ENCODE assay signal across 20 cellular contexts in the genomic region with DNA sequence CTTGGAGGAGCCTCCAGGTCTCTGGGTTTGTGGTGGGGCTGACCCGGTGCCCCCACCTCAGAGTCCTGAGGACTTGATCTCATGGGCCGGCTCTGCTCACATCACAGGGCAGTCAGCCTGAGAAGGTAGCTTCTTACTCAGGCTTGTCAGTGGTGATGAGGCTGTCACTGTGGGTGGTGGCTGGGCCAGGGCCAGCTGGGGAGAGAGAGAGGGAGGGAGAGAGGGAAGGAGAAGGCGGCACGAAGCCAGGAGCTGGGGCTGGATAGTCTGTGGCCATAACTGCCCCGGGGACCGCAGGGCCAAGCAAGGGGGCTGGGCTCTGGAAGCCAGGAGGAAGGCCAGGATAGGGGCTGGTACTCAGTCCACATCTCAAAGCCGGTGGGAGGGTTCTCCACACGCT. TPM values are rescaled to one million over a fixed set of nuclear protein-coding genes. Genes with fewer than 3 reads are reported as not detected.
A peak's percentile ranks its signal among the peaks of the same experiment; 100 is the strongest.
DNase-seq lines count a peak whose midpoint lies in the region; ATAC-seq and TF ChIP-seq lines count a peak whose summit lies in the region.
"Had no signal": no experiment of that assay in that cellular context is flagged by ENCODE, and none has a peak within 500 bp of the region (broad histone marks: within the 10 kb centered on the region; RNA-seq: fewer than 3 reads in every experiment).

No MANE protein-coding gene starts in this region.

- CTCF ChIA-PET in SK-N-SH (lab: Yijun Ruan, JAX) = interaction anchor here (0.6 to 12.2 kb wide), 11 partner anchors 10 to 405 kb away, joined by 3 to 218 read pairs (median 7); no protein-coding TSS in a partner anchor

- H3K27me3 ChIP-seq in SK-N-SH (ENCODE audit: insufficient read depth) (no peaks in the 10 kb centered on the region), GM23248 (replicated peaks; ENCODE audit: insufficient read depth) (peaks cover 31% of the 10 kb centered on the region)

- DNase-seq in DMS53 (lab: John Stamatoyannopoulos, UW) (peak; percentile 60), DMS53 treated with DMSO at 0.1 percent for 48 hours (lab: John Stamatoyannopoulos, UW; ENCODE audit: unreplicated experiment) (no peak), SK-N-SH (peak; percentile 85), fibroblast of pulmonary artery (ENCODE audit: low read depth) (peak; percentile 33), renal cortical epithelial cell (ENCODE audit: low read depth) (peak; percentile 16), GM23248 (no peak)
- DNase-seq in activated CD4-positive, alpha-beta T cell treated with anti-CD3 and anti-CD28 coated beads, Interleukin-2, amount 50 U/mL, for 1 hour = no peak
- DNase-seq: 8988T; activated CD4-positive, alpha-beta T cell treated with anti-CD3 and anti-CD28 coated beads, Interleukin-2, amount 10 ng/mL, durations not matched to agents 7 days and 5 days; activated naive CD8-positive, alpha-beta T cell treated with anti-CD3 and anti-CD28 coated beads, Interleukin-2, amount 50 U/mL, for 24 hours; activated T-cell treated with anti-CD3 and anti-CD28 coated beads, Interleukin-2, amount 50 U/mL, for 4 hours; CD4-positive, alpha-beta memory T cell; KBM-7; NCI-H146; NCI-H774; T-helper 9 cell had no signal

- H3K4me1 ChIP-seq in SK-N-SH (ENCODE audit: control insufficient read depth in 1 of 2, insufficient read depth in 2 of 2, low read depth in 1 of 2, low read length in 1 of 2) (peaks cover 0 to 31% of the 10 kb centered on the region in 2 experiments; a peak in 1 of 4 replicates), GM23248 (ENCODE audit: insufficient read depth) (no peaks in the 10 kb centered on the region)

- peak; percentile 20; the same call in 1 of the 2 replicates for TF ChIP-seq RAD21 in SK-N-SH (IDR thresholded peaks at IDR 0.05; ENCODE audit: low read length)

- 39% methylated on average over 8 of the region's 8 CpGs for WGBS in SK-N-SH (ENCODE audit: low lambda C conversion rate)
- 78 to 87% methylated on average over 7 to 8 of the region's 8 CpGs for WGBS in GM23248 (ENCODE audit: low coverage in 1 of 2, low lambda C conversion rate in 2 of 2, missing lambda C conversion rate in 2 of 2), 2 experiments

- no peak overlapping the region for H3K9ac ChIP-seq in SK-N-SH
- no peak overlapping the region for H3K9ac ChIP-seq in GM23248

- H3K9me3 ChIP-seq in SK-N-SH (no peaks in the 10 kb centered on the region), GM23248 (ENCODE audit: low read depth) (no peaks in the 10 kb centered on the region)
- H3K9me3 ChIP-seq: prostate gland had no signal

- H3K4me3 ChIP-seq in SK-N-SH (ENCODE audit: low read depth in 2 of 2, low read length in 1 of 2) (no peak overlapping the region), fibroblast of pulmonary artery (replicated peaks; ENCODE audit: low read depth, low read length) (no peak overlapping the region), GM23248 (no peak overlapping the region)
- H3K4me3 ChIP-seq: coronary artery, prostate gland had no signal

- peaks cover 24% of the 10 kb centered on the region; the same call in 1 of the 2 replicates for H4K20me1 ChIP-seq in SK-N-SH (ENCODE audit: insufficient read depth)
- no peaks in the 10 kb centered on the region for H4K20me1 ChIP-seq in GM23248 (ENCODE audit: insufficient read depth)

- TF ChIP-seq CTCF in SK-N-SH (IDR thresholded peaks at IDR 0.05) = no peak
- TF ChIP-seq CTCF in fibroblast of pulmonary artery (IDR thresholded peaks at IDR 0.05; ENCODE audit: low read length, missing control alignments) = no peak

- TF ChIP-seq EP300 in SK-N-SH (IDR thresholded peaks at IDR 0.05; ENCODE audit: borderline replicate concordance in 1 of 2, low read depth in 1 of 2, low read length in 1 of 2) = no peak

- peak overlapping the region in 1 of 2 experiments; percentile 40; a peak in 1 of 4 replicates for H3K27ac ChIP-seq in SK-N-SH (ENCODE audit: low read depth in 2 of 2, low read length in 1 of 2)
- H3K27ac ChIP-seq in GM23248 = no peak overlapping the region
- H3K27ac ChIP-seq: coronary artery, epithelial cell of prostate, prostate gland had no signal

- H3K36me3 ChIP-seq in SK-N-SH (replicated peaks in 1 of 2; ENCODE audit: control insufficient read depth in 1 of 2, insufficient read depth in 2 of 2, low read length in 1 of 2) = no peaks in the 10 kb centered on the region
- H3K36me3 ChIP-seq in GM23248 (ENCODE audit: low read depth) = no peaks in the 10 kb centered on the region
- H3K36me3 ChIP-seq: prostate gland had no signal

- in situ Hi-C loops in GM23248 (cut with MboI) = no loop called here

- H2AFZ ChIP-seq in SK-N-SH (ENCODE audit: low read depth) = no peak overlapping the region
- H2AFZ ChIP-seq in GM23248 = no peak overlapping the region

- H3F3A ChIP-seq in SK-N-SH (replicated peaks; ENCODE audit: insufficient read depth) (no peaks in the 10 kb centered on the region), GM23248 (ENCODE audit: insufficient read depth) (no peaks in the 10 kb centered on the region)

- ATAC-seq in HG03457 (IDR thresholded peaks at IDR 0.05; ENCODE audit: unreplicated experiment) = no peak
- ATAC-seq: activated naive CD8-positive, alpha-beta T cell treated with anti-CD3 and anti-CD28 coated beads, Interleukin-2, amount 50 U/mL, for 24 hours; activated T-cell treated with anti-CD3 and anti-CD28 coated beads, Interleukin-2, amount 50 U/mL, for 4 hours had no signal

- POLR2A ChIA-PET in SK-N-SH (lab: Yijun Ruan, JAX) = interaction anchor here (1.1 to 1.4 kb wide), 2 partner anchors 68 to 72 kb away, joined by 5 read pairs; no protein-coding TSS in a partner anchor

- H3K9me2 ChIP-seq in SK-N-SH (no peaks in the 10 kb centered on the region), GM23248 (ENCODE audit: insufficient read depth) (no peaks in the 10 kb centered on the region)

- H3K4me2 ChIP-seq in SK-N-SH = no peak overlapping the region
- no peak overlapping the region for H3K4me2 ChIP-seq in GM23248 (ENCODE audit: unreplicated experiment)

- no peaks in the 10 kb centered on the region for H3K79me2 ChIP-seq in SK-N-SH (ENCODE audit: insufficient read depth)
- H3K79me2 ChIP-seq in GM23248 (ENCODE audit: insufficient read depth) = no peaks in the 10 kb centered on the region

TF ChIP-seq in SK-N-SH, 30 proteins besides CTCF, POLR2A, EP300 and RAD21 (continues in another document):
- TF ChIP-seq TCF12 (IDR thresholded peaks at IDR 0.05) (no peak), TEAD4 (IDR thresholded peaks at IDR 0.05; ENCODE audit: borderline replicate concordance, insufficient read depth) (no peak), RXRA (IDR thresholded peaks at IDR 0.05; ENCODE audit: borderline replicate concordance, low read depth) (no peak), MEF2A (IDR thresholded peaks at IDR 0.05; ENCODE audit: borderline replicate concordance, low read depth) (no peak), NRF1 (IDR thresholded peaks at IDR 0.05; ENCODE audit: low read depth, low read length) (no peak), CHD2 (IDR thresholded peaks at IDR 0.05; ENCODE audit: low read length, partially characterized antibody) (peak; percentile 82), RCOR1 (IDR thresholded peaks at IDR 0.05; ENCODE audit: low read length) (peak; percentile 47; the same call in 1 of the 2 replicates), FOSL2 (IDR thresholded peaks at IDR 0.05; ENCODE audit: borderline replicate concordance, low read depth) (no peak)
- TF ChIP-seq, protein P1, sequence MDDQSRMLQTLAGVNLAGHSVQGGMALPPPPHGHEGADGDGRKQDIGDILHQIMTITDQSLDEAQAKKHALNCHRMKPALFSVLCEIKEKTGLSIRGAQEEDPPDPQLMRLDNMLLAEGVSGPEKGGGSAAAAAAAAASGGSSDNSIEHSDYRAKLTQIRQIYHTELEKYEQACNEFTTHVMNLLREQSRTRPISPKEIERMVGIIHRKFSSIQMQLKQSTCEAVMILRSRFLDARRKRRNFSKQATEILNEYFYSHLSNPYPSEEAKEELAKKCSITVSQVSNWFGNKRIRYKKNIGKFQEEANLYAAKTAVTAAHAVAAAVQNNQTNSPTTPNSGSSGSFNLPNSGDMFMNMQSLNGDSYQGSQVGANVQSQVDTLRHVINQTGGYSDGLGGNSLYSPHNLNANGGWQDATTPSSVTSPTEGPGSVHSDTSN (IDR thresholded peaks at IDR 0.05) = no peak
- TF ChIP-seq, protein P2, sequence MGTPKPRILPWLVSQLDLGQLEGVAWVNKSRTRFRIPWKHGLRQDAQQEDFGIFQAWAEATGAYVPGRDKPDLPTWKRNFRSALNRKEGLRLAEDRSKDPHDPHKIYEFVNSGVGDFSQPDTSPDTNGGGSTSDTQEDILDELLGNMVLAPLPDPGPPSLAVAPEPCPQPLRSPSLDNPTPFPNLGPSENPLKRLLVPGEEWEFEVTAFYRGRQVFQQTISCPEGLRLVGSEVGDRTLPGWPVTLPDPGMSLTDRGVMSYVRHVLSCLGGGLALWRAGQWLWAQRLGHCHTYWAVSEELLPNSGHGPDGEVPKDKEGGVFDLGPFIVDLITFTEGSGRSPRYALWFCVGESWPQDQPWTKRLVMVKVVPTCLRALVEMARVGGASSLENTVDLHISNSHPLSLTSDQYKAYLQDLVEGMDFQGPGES (IDR thresholded peaks at IDR 0.05; ENCODE audit: low read depth, low read length) = no peak

RNA-seq across cellular contexts. Expression of a gene that starts 6.5 kb away (rescaled TPM):
- polyA plus RNA-seq in SK-N-SH (2012; rRNA removed) = 5.1 and 6.1 TPM in 2 replicates
- 1.8 and 3.6 TPM in 2 replicates for polyA plus RNA-seq in SK-N-SH (2012; cell fraction: cytosol; rRNA removed)
- 11.3 and 17.2 TPM in 2 replicates for polyA plus RNA-seq in SK-N-SH (2012; cell fraction: nucleus; rRNA removed)
- total RNA-seq in renal cortical epithelial cell = 0.15 and 0.17 TPM in 2 replicates
- total RNA-seq in GM23248 (2014; rRNA removed; shearing (Covaris generic)) = 1.5 and 2.5 TPM in 2 replicates
- polyA plus RNA-seq in GM23248 (2016; fragmentation: Nextera tagmentation; extraction: Ambion mirVana) = 0.11 and 0.13 TPM in 2 replicates

Comparison
In these comparisons a context has a peak if more than half of its experiments do, and no peak if none do; other contexts are left out.
1. DNase-seq: peak in DMS53 (single experiment), SK-N-SH (single experiment), fibroblast of pulmonary artery (single experiment) and renal cortical epithelial cell (single experiment); none in DMS53 treated with DMSO at 0.1 percent for 48 hours (single experiment), activated CD4-positive, alpha-beta T cell treated with anti-CD3 and anti-CD28 coated beads, Interleukin-2, amount 50 U/mL, for 1 hour (single experiment) and GM23248 (single experiment).